29 cellular contexts compared by ENCODE assay signal in the genomic region with DNA sequence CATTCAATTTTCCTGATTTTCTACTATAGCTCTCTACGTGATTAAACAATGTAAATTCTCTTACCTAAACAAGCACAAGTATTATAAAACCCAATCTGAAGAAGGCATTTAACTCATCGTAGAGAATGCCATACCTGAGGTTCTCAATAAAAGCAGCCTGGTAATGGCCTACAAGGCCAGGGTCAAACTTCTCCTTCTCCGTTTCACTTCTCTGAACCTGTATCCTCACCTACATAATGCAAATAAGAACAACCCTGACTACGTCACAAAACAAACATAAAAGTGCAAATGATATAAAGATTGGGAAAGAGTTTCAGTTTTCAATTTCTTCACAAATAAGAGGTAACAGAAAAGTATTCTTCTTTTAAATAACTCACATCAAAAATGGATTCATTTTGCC. TPM values are rescaled to one million over a fixed set of nuclear protein-coding genes. Genes with fewer than 3 reads are reported as not detected.
DNase-seq lines count a peak whose midpoint lies in the region; ATAC-seq and TF ChIP-seq lines count a peak whose summit lies in the region.
"Had no signal": no experiment of that assay in that cellular context is flagged by ENCODE, and none has a peak within 500 bp of the region (broad histone marks: within the 10 kb centered on the region; RNA-seq: fewer than 3 reads in every experiment).

No MANE protein-coding gene starts in this region.

- peaks cover 81% of the 10 kb centered on the region for H3K4me1 ChIP-seq in DND-41 (ENCODE audit: insufficient read depth, low read length)
- peaks cover 0 to 9% (median 0%) of the 10 kb centered on the region in 12 donors for H3K4me1 ChIP-seq in heart left ventricle
- H3K4me1 ChIP-seq: ascending aorta, BE2C, psoas muscle had no signal

- H3K36me3 Mint-ChIP-seq in IgD-negative memory B cell, result peaks cover 2% of the 10 kb centered on the region

- H4K20me1 ChIP-seq in DND-41 (ENCODE audit: insufficient read depth, low read length), result no peaks in the 10 kb centered on the region

- peak overlapping the region in 1 of 4 donors; percentile 14 for H3K4me3 Mint-ChIP-seq in IgD-negative memory B cell
- H3K4me3 Mint-ChIP-seq: activated naive CD8-positive, alpha-beta T cell treated with anti-CD3 and anti-CD28 coated beads, Interleukin-2, amount 10 ng/mL, durations not matched to agents 7 days and 5 days; endodermal cell; T-helper 1 cell treated with Interleukin-12 subunit alpha and Interleukin-12 subunit beta and Interleukin-4 antibody, amounts not matched to agents 30 μg/mL and 1 μg/mL, for 36 hours had no signal

- H3K9ac ChIP-seq in DND-41 (ENCODE audit: low read depth, low read length), result no peak overlapping the region

- H3K27ac ChIP-seq in DND-41 (ENCODE audit: low read length), result peak overlapping the region; percentile 68
- H3K27ac ChIP-seq in heart left ventricle, result no peak overlapping the region
- H3K27ac ChIP-seq: ascending aorta, cardiac muscle cell, psoas muscle, transverse colon had no signal

- no peak for TF ChIP-seq POLR2A in heart left ventricle (IDR thresholded peaks at IDR 0.05)

- H3K4me1 Mint-ChIP-seq in IgD-negative memory B cell, result peaks cover 20 to 43% (median 35%) of the 10 kb centered on the region in 3 donors

- peaks cover 42% of the 10 kb centered on the region for H3K36me3 ChIP-seq in DND-41 (ENCODE audit: insufficient read depth, low read length)
- no peaks in the 10 kb centered on the region for H3K36me3 ChIP-seq in heart left ventricle
- H3K36me3 ChIP-seq: ascending aorta, BE2C, cardiac muscle cell, transverse colon had no signal

- ATAC-seq in DND-41 (ENCODE audit: insufficient read depth, low read depth) (no peak), GM19351 (IDR thresholded peaks at IDR 0.05; ENCODE audit: unreplicated experiment) (peak; percentile 49), left colon (peak; percentile 68), HG02759 (IDR thresholded peaks at IDR 0.05; ENCODE audit: unreplicated experiment) (no peak), GM18861 (IDR thresholded peaks at IDR 0.05; ENCODE audit: unreplicated experiment) (no peak), heart left ventricle (no peak)
- ATAC-seq: A549, esophagus mucosa, psoas muscle had no signal

- peaks cover 89% of the 10 kb centered on the region for H3K79me2 ChIP-seq in DND-41 (ENCODE audit: insufficient read depth, low read length)

- peak overlapping the region; percentile 1 to 63 (median 4) for H3K27ac Mint-ChIP-seq in IgD-negative memory B cell
- H3K27ac Mint-ChIP-seq: activated naive CD8-positive, alpha-beta T cell treated with anti-CD3 and anti-CD28 coated beads, Interleukin-2, amount 10 ng/mL, durations not matched to agents 7 days and 5 days; endodermal cell; T-helper 1 cell treated with Interleukin-12 subunit alpha and Interleukin-12 subunit beta and Interleukin-4 antibody, amounts not matched to agents 30 μg/mL and 1 μg/mL, for 36 hours had no signal

- H2AFZ ChIP-seq in DND-41 (ENCODE audit: low read depth, low read length), result no peak overlapping the region

- no peaks in the 10 kb centered on the region for H3K9me3 ChIP-seq in DND-41 (ENCODE audit: insufficient read depth, low read length, severe bottlenecking)
- H3K9me3 ChIP-seq in heart left ventricle, result no peaks in the 10 kb centered on the region
- H3K9me3 ChIP-seq: A549, ascending aorta, BE2C, psoas muscle, transverse colon had no signal

- no peak overlapping the region for H3K4me3 ChIP-seq in DND-41 (ENCODE audit: low read depth in 1 of 2, low read length in 2 of 2)
- no peak overlapping the region for H3K4me3 ChIP-seq in heart left ventricle
- H3K4me3 ChIP-seq: A549, ascending aorta, cardiac muscle cell, psoas muscle, transverse colon had no signal

- no peaks in the 10 kb centered on the region for H3K9me3 Mint-ChIP-seq in IgD-negative memory B cell
- H3K9me3 Mint-ChIP-seq: activated naive CD8-positive, alpha-beta T cell treated with anti-CD3 and anti-CD28 coated beads, Interleukin-2, amount 10 ng/mL, durations not matched to agents 7 days and 5 days; endodermal cell; T-helper 1 cell treated with Interleukin-12 subunit alpha and Interleukin-12 subunit beta and Interleukin-4 antibody, amounts not matched to agents 30 μg/mL and 1 μg/mL, for 36 hours had no signal

- DNase-seq in DND-41, result no peak
- DNase-seq in left colon, result no peak
- DNase-seq in ecto neural progenitor cell (ENCODE audit: low spot score), result no peak
- DNase-seq in heart left ventricle, result no peak
- DNase-seq: activated CD4-positive, CD25-positive, alpha-beta regulatory T cell treated with anti-CD3 and anti-CD28 coated beads, Interleukin-2, amount 50 U/mL, for 72 hours; activated effector memory CD4-positive, alpha-beta T cell treated with Interleukin-2 at 50 U/mL for 16 hours; activated naive CD8-positive, alpha-beta T cell treated with anti-CD3 and anti-CD28 coated beads, Interleukin-2, amount 10 ng/mL, durations not matched to agents 7 days and 5 days; activated T-cell treated with anti-CD3 and anti-CD28 coated beads for 4 hours; BE2C; cortex of kidney; DMS153; endodermal cell; foreskin fibroblast; H7; NCI-H1436; NCI-H345; psoas muscle; RPMI8226; stimulated activated CD8-positive, alpha-beta memory T cell treated with anti-CD3 and anti-CD28 coated beads, Interleukin-4, amount 100 ng/mL, for 48 hours; transverse colon had no signal

- no peaks in the 10 kb centered on the region for H3K27me3 ChIP-seq in DND-41 (ENCODE audit: insufficient read depth, low read length, poor library complexity)
- H3K27me3 ChIP-seq in heart left ventricle, result no peaks in the 10 kb centered on the region
- H3K27me3 ChIP-seq: ascending aorta, BE2C, cardiac muscle cell, transverse colon had no signal

- WGBS in heart left ventricle, 4 donors, result 93 to 97% (median 96%) methylated on average over 4 of the region's 4 CpGs

- no peak overlapping the region for H3K4me2 ChIP-seq in DND-41 (ENCODE audit: insufficient read depth, low read length)

- intact Hi-C loops in left colon (cut with DNase I, micrococcal nuclease), result no loop called here
- intact Hi-C loops in heart left ventricle (cut with DNase I), result no loop called here

- TF ChIP-seq CTCF in DND-41 (IDR thresholded peaks at IDR 0.05; ENCODE audit: borderline replicate concordance, extremely low read depth, low read length, poor library complexity, severe bottlenecking), result no peak
- no peak for TF ChIP-seq CTCF in heart left ventricle (IDR thresholded peaks at IDR 0.05)

- no peaks in the 10 kb centered on the region for H3K27me3 Mint-ChIP-seq in IgD-negative memory B cell
- H3K27me3 Mint-ChIP-seq: activated naive CD8-positive, alpha-beta T cell treated with anti-CD3 and anti-CD28 coated beads, Interleukin-2, amount 10 ng/mL, durations not matched to agents 7 days and 5 days had no signal

RNA-seq across cellular contexts. Expression of a gene that starts 55.6 kb away (rescaled TPM):
- polyA plus RNA-seq in IgD-negative memory B cell (2.8 TPM), heart left ventricle (1 to 10 TPM; 1.2 to 4.2 TPM)
- total RNA-seq in left colon (10 to 100 TPM; 13.7 to 34.9 TPM), heart left ventricle (1 to 10 TPM; 4.9 to 8.6 (median 6.4) TPM)

RNA-seq across cellular contexts. Expression of a gene that starts 56.0 kb away (rescaled TPM):
- polyA plus RNA-seq in IgD-negative memory B cell (13.0 TPM), heart left ventricle (10 to 100 TPM; 11.2 to 22.8 TPM)
- total RNA-seq in left colon (10 to 100 TPM; 47.3 to 48.8 TPM), heart left ventricle (10 to 100 TPM; 17.4 to 36.4 (median 26.3) TPM)

Comparison
In these comparisons a context has a peak if more than half of its experiments do, and no peak if none do; other contexts are left out.
1. ATAC-seq: peak in GM19351 (single experiment) and left colon (single experiment); none in DND-41 (single experiment), HG02759 (single experiment), GM18861 (single experiment) and heart left ventricle (0 of 4).